ENCODE assay signal across 16 cellular contexts in the genomic region with DNA sequence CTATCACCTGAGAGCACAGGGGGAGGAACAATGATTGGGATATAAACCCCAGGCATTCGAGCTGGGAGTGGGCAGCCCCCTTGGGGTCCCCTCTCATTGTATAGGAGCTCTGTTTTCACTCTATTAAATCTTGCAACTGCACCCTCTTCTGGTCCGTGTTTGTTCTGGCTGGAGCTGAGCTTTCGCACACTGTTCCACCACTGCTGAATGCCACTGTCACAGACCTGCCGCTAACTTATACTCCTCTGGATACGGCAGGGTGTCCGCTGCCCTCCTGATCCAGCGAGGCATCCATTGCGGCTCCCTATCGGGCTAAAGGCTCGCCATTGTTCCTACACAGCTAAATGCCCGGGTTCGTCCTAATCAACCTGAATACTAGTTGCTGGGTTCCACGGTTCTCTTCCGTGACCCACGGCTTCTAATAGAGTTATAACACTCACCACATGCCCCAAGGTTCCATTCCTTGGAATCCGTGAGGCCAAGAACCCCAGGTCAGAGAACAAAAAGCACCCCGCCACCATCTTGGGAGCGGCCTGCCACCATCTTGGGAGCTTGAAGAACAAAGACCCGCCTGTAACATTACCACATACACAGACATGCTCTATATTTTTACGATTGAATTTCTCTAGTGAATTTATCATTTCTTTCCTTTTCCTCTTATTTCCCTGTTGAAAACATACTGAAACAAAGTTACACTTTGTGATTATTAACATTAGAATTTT. TPM values are rescaled to one million over a fixed set of nuclear protein-coding genes. Genes with fewer than 3 reads are reported as not detected.
DNase-seq lines count a peak whose midpoint lies in the region; ATAC-seq, FAIRE-seq and TF ChIP-seq lines count a peak whose summit lies in the region.
"Had no signal": no experiment of that assay in that cellular context is flagged by ENCODE, and none has a peak within 500 bp of the region (broad histone marks: within the 10 kb centered on the region; RNA-seq: fewer than 3 reads in every experiment).

No MANE protein-coding gene starts in this region.

- no peak overlapping the region for H3K27ac ChIP-seq in GM23338 (ENCODE audit: low read depth)
- H3K27ac ChIP-seq in OCI-LY7 (ENCODE audit: low read depth, low read length, poor library complexity, severe bottlenecking), result no peak overlapping the region
- H3K27ac ChIP-seq in H1 (ENCODE audit: low read depth, low read length), result no peak overlapping the region
- H3K27ac ChIP-seq in trophoblast cell (ENCODE audit: low read depth, low read length), result no peak overlapping the region
- H3K27ac ChIP-seq: A549, C4-2B had no signal

- H3K27ac Mint-ChIP-seq in GM23338, result peak overlapping the region; percentile 77; the same call in 1 of the 2 replicates

- H4K20me1 ChIP-seq in GM23338 (replicated peaks; ENCODE audit: insufficient read depth) (peaks cover 6% of the 10 kb centered on the region; the same call in 1 of the 2 replicates), OCI-LY7 (ENCODE audit: insufficient read depth, low read length) (no peaks in the 10 kb centered on the region), H1 (replicated peaks in 1 of 2; ENCODE audit: control insufficient read depth in 1 of 2, insufficient read depth in 2 of 2, low read length in 2 of 2) (no peaks in the 10 kb centered on the region)

- DNase-seq in GM23338 (ENCODE audit: low spot score), result peak; percentile 28
- no peak for DNase-seq in OCI-LY7 (ENCODE audit: low spot score)
- no peak for DNase-seq in H1 (ENCODE audit: low read depth in 1 of 2, low spot score in 2 of 2)
- DNase-seq in trophoblast cell, result no peak
- DNase-seq in activated T-cell treated with anti-CD3 and anti-CD28 coated beads, Interleukin-2, amount 50 U/mL, for 1 hour, result no peak
- no peak for DNase-seq in MG63
- DNase-seq: BE2C; CD4-positive, alpha-beta memory T cell; GOT3; HCEC 1CT had no signal

- no TSS peak for BruUV-seq in OCI-LY7 (replicated peaks; lab: Mats Ljungman, UMichigan)

- no peaks in the 10 kb centered on the region for H3K27me3 Mint-ChIP-seq in GM23338 (ENCODE audit: insufficient read depth, low read depth, poor library complexity)
- H3K27me3 Mint-ChIP-seq: CD4-positive, alpha-beta memory T cell had no signal

- no peaks in the 10 kb centered on the region for H3K4me1 ChIP-seq in GM23338 (ENCODE audit: insufficient read depth)
- H3K4me1 ChIP-seq in OCI-LY7 (ENCODE audit: insufficient read depth, low read length, poor library complexity, severe bottlenecking), result peaks cover 4% of the 10 kb centered on the region
- H3K4me1 ChIP-seq in H1 (replicated peaks in 1 of 4; ENCODE audit: control insufficient read depth in 3 of 4, insufficient read depth in 4 of 4, low read length in 3 of 4), result no peaks in the 10 kb centered on the region
- no peaks in the 10 kb centered on the region for H3K4me1 ChIP-seq in trophoblast cell (ENCODE audit: control insufficient read depth in 1 of 2, insufficient read depth in 2 of 2, low read length in 2 of 2)
- H3K4me1 ChIP-seq: A549, BE2C had no signal

- peak overlapping the region; percentile 62 for H4K12ac ChIP-seq in trophoblast cell (ENCODE audit: low read depth, low read length)

- H3K14ac ChIP-seq in H1 (ENCODE audit: insufficient read length), result no peak overlapping the region
- no peak overlapping the region for H3K14ac ChIP-seq in trophoblast cell (ENCODE audit: low read length)

- TF ChIP-seq CTCF in GM23338 (conservative IDR thresholded peaks at IDR 0.05; ENCODE audit: low read depth in 2 of 2) (peak; percentile 10 to 36; a peak in 2 of 4 replicates), OCI-LY7 (conservative IDR thresholded peaks at IDR 0.05; ENCODE audit: low read length) (0 out of 2 replicates have a peak, but pooled peaks have one; percentile 15), H1 (IDR thresholded peaks at IDR 0.05; ENCODE audit: control extremely low read depth in 1 of 3, insufficient read depth in 1 of 3, low read depth in 1 of 3, low read length in 3 of 3) (peak in 1 of 3 experiments; percentile 13; a peak in 1 of 4 replicates)

- H4K8ac ChIP-seq in H1 (ENCODE audit: extremely low read depth, insufficient read depth, low read length) (no peak overlapping the region), trophoblast cell (ENCODE audit: low read depth, low read length) (no peak overlapping the region)

- H2AK5ac ChIP-seq in H1 (ENCODE audit: low read depth, low read length) (no peak overlapping the region), trophoblast cell (ENCODE audit: low read length) (no peak overlapping the region)

- H2BK5ac ChIP-seq in H1 (ENCODE audit: low read depth, low read length), result no peak overlapping the region
- H2BK5ac ChIP-seq in trophoblast cell (ENCODE audit: low read depth, low read length, poor library complexity), result no peak overlapping the region

- TF ChIP-seq EP300 in H1 (IDR thresholded peaks at IDR 0.05; ENCODE audit: borderline replicate concordance in 1 of 2, low read depth in 2 of 2, low read length in 2 of 2), result no peak

- H4K5ac ChIP-seq in H1 (ENCODE audit: insufficient read length, low read depth, low read length), result no peak overlapping the region

- H2BK12ac ChIP-seq in H1 (ENCODE audit: low read depth, low read length), result no peak overlapping the region
- H2BK12ac ChIP-seq in trophoblast cell (ENCODE audit: low read length), result no peak overlapping the region

- H3K4me3 Mint-ChIP-seq in GM23338, result no peak overlapping the region
- H3K4me3 Mint-ChIP-seq: CD4-positive, alpha-beta memory T cell had no signal

- no peak overlapping the region for H2AFZ ChIP-seq in GM23338
- no peak overlapping the region for H2AFZ ChIP-seq in OCI-LY7 (ENCODE audit: low read length)
- no peak overlapping the region for H2AFZ ChIP-seq in H1 (ENCODE audit: low read length)
- H2AFZ ChIP-seq in trophoblast cell (ENCODE audit: insufficient read depth, low read length, poor library complexity), result no peak overlapping the region

- intact Hi-C loops in OCI-LY7 (cut with micrococcal nuclease; ENCODE audit: unreplicated experiment), result no loop called here

- POLR2A ChIA-PET in OCI-LY7 (lab: Charles Lee), result interaction anchor here (0.5 to 3.6 kb wide), 5 partner anchors 9 to 590 kb away, joined by 3 to 26 read pairs (median 5); partner anchors contain the start of gene ZWINT
- POLR2A ChIA-PET in H1 (lab: Charles Lee; ENCODE audit: partially characterized antibody), result interaction anchor here (3.0 kb wide), 1 partner anchor 10 kb away, joined by 13 read pairs; the partner anchor contains the start of gene ZWINT

- WGBS in H1 (ENCODE audit: extremely low coverage in 1 of 2, insufficient coverage in 1 of 2, insufficient read length in 1 of 2, insufficient replicate concordance in 2 of 2, low coverage in 1 of 2, low lambda C conversion rate in 2 of 2, missing lambda C conversion rate in 1 of 2), 2 experiments, result 96% methylated on average over 20 of the region's 20 CpGs; no CpG with 5 or more reads in 1 of the 2 experiments
- no CpG with 5 or more reads among the region's 20 CpGs for WGBS in trophoblast cell (ENCODE audit: extremely low coverage, insufficient coverage, insufficient read length)

- H3K4me3 ChIP-seq in GM23338 (no peak overlapping the region), OCI-LY7 (ENCODE audit: low read depth, low read length, poor library complexity, severe bottlenecking) (no peak overlapping the region), H1 (ENCODE audit: extremely low read depth in 1 of 4, insufficient read depth in 2 of 4, low read depth in 3 of 4, low read length in 4 of 4) (no peak overlapping the region), trophoblast cell (ENCODE audit: low read depth, low read length) (no peak overlapping the region), MG63 (no peak overlapping the region)
- H3K4me3 ChIP-seq: A549, GM12878 had no signal

- H3K18ac ChIP-seq in H1 (ENCODE audit: extremely low read depth, low read length) (no peak overlapping the region), trophoblast cell (ENCODE audit: low read length) (no peak overlapping the region)

- no peak for FAIRE-seq in H1 (lab: Jason Lieb, UNC)
- FAIRE-seq: A549, GM12878, GM18507 had no signal

- H3K23me2 ChIP-seq in H1 (ENCODE audit: low read depth, low read length), result no peaks in the 10 kb centered on the region

- CTCF ChIA-PET in OCI-LY7 (lab: Charles Lee; ENCODE audit: unreplicated experiment) (no interaction called here), H1 (lab: Charles Lee; ENCODE audit: partially characterized antibody) (interaction anchor here (0.9 to 2.3 kb wide), 4 partner anchors 9 to 37 kb away, joined by 3 to 5 read pairs (median 4); partner anchors contain the start of gene ZWINT)

- H3K9me3 Mint-ChIP-seq in GM23338, result no peaks in the 10 kb centered on the region
- H3K9me3 Mint-ChIP-seq: CD4-positive, alpha-beta memory T cell had no signal

- H4K91ac ChIP-seq in H1 (replicated peaks; ENCODE audit: insufficient read length, low read length), result no peak overlapping the region
- no peak overlapping the region for H4K91ac ChIP-seq in trophoblast cell (ENCODE audit: low read depth, low read length)

- H3K23ac ChIP-seq in H1 (ENCODE audit: insufficient read length), result no peak overlapping the region
- no peak overlapping the region for H3K23ac ChIP-seq in trophoblast cell (ENCODE audit: low read length)

- H3K9me3 ChIP-seq in OCI-LY7 (ENCODE audit: low read length) (no peaks in the 10 kb centered on the region), H1 (ENCODE audit: insufficient read depth in 2 of 2, low read depth in 1 of 2, low read length in 1 of 2) (no peaks in the 10 kb centered on the region), trophoblast cell (ENCODE audit: insufficient read depth, low read depth, low read length) (no peaks in the 10 kb centered on the region), MG63 (no peaks in the 10 kb centered on the region)
- H3K9me3 ChIP-seq: A549, BE2C had no signal

- no peak overlapping the region for H2BK15ac ChIP-seq in H1 (ENCODE audit: low read length)

- H3K4ac ChIP-seq in H1 (replicated peaks; ENCODE audit: insufficient read length, low read depth, low read length), result no peak overlapping the region
- no peak overlapping the region for H3K4ac ChIP-seq in trophoblast cell (ENCODE audit: low read depth, low read length)

- H2BK120ac ChIP-seq in H1 (replicated peaks; ENCODE audit: low read depth, low read length) (no peak overlapping the region), trophoblast cell (ENCODE audit: insufficient read depth, low read length, poor library complexity) (no peak overlapping the region)

- peak; percentile 74 for ATAC-seq in GM23338
- no peak for ATAC-seq in GM21528 (IDR thresholded peaks at IDR 0.05; ENCODE audit: low FRiP score, unreplicated experiment)
- no peak for ATAC-seq in GM19351 (IDR thresholded peaks at IDR 0.05; ENCODE audit: unreplicated experiment)
- ATAC-seq: A549, GM12878 had no signal

- TF ChIP-seq RAD21 in H1 (IDR thresholded peaks at IDR 0.05 in 1 of 2, conservative IDR thresholded peaks at IDR 0.05 in 1 of 2; ENCODE audit: low read depth in 2 of 2, low read length in 2 of 2), result 0 out of 4 replicates have a peak, but pooled peaks have one; percentile 6 to 8

- H3K36me3 Mint-ChIP-seq in GM23338 (ENCODE audit: low read depth), result peaks cover 18% of the 10 kb centered on the region; the same call in 2 of the 3 replicates
- H3K36me3 Mint-ChIP-seq: CD4-positive, alpha-beta memory T cell had no signal

- H3K9me2 ChIP-seq in GM23338 (ENCODE audit: insufficient read depth), result no peaks in the 10 kb centered on the region
- H3K9me2 ChIP-seq in OCI-LY7 (ENCODE audit: insufficient read depth, low read length), result no peaks in the 10 kb centered on the region; the same call in 1 of the 2 replicates

- H3K36me3 ChIP-seq in GM23338 (ENCODE audit: insufficient read depth) (peaks cover 7% of the 10 kb centered on the region; the same call in 1 of the 2 replicates), OCI-LY7 (ENCODE audit: insufficient read depth, low read length) (peaks cover 43% of the 10 kb centered on the region), H1 (ENCODE audit: control insufficient read depth in 2 of 4, insufficient read depth in 4 of 4, low read length in 3 of 4) (peaks cover 0 to 18% (median 0%) of the 10 kb centered on the region in 4 experiments; a peak in 2 of 8 replicates), trophoblast cell (ENCODE audit: control insufficient read depth in 1 of 2, insufficient read depth in 2 of 2, low read length in 2 of 2) (peaks cover 0 to 2% of the 10 kb centered on the region in 2 experiments), MG63 (peaks cover 5% of the 10 kb centered on the region; the same call in 1 of the 2 replicates)
- H3K36me3 ChIP-seq: BE2C had no signal

- H2BK20ac ChIP-seq in H1 (ENCODE audit: low read length), result no peak overlapping the region

- no peak overlapping the region for H3K56ac ChIP-seq in H1 (replicated peaks; ENCODE audit: insufficient read length, low read depth, low read length)

- H3K27me3 ChIP-seq in GM23338 (ENCODE audit: insufficient read depth) (no peaks in the 10 kb centered on the region), H1 (replicated peaks in 1 of 4; ENCODE audit: control insufficient read depth in 3 of 4, extremely low read depth in 1 of 4, insufficient read depth in 3 of 4, low read length in 3 of 4) (no peaks in the 10 kb centered on the region), trophoblast cell (ENCODE audit: insufficient read depth, low read length) (no peaks in the 10 kb centered on the region), MG63 (no peaks in the 10 kb centered on the region)
- H3K27me3 ChIP-seq: BE2C had no signal

- no peaks in the 10 kb centered on the region for H3K4me1 Mint-ChIP-seq in GM23338

- H3K9ac ChIP-seq in H1 (replicated peaks in 1 of 4; ENCODE audit: extremely low read depth in 1 of 4, low read depth in 3 of 4, low read length in 3 of 4) (no peak overlapping the region), trophoblast cell (ENCODE audit: low read length) (no peak overlapping the region)

- H3K79me2 ChIP-seq in GM23338 (replicated peaks; ENCODE audit: insufficient read depth), result peaks cover 6% of the 10 kb centered on the region; the same call in 1 of the 2 replicates
- peaks cover 16% of the 10 kb centered on the region; the same call in 1 of the 2 replicates for H3K79me2 ChIP-seq in OCI-LY7 (ENCODE audit: insufficient read depth, low read depth, low read length)
- H3K79me2 ChIP-seq in H1 (ENCODE audit: control insufficient read depth in 1 of 2, insufficient read depth in 2 of 2, low read length in 2 of 2), result no peaks in the 10 kb centered on the region
- H3K79me2 ChIP-seq in trophoblast cell (ENCODE audit: control insufficient read depth, insufficient read depth, low read length, poor library complexity), result no peaks in the 10 kb centered on the region

- H3K4me2 ChIP-seq in GM23338, result no peak overlapping the region
- no peak overlapping the region for H3K4me2 ChIP-seq in OCI-LY7 (ENCODE audit: low read length)
- H3K4me2 ChIP-seq in H1 (ENCODE audit: insufficient read depth in 1 of 2, low read depth in 2 of 2, low read length in 2 of 2), result no peak overlapping the region
- no peak overlapping the region for H3K4me2 ChIP-seq in trophoblast cell (ENCODE audit: low read length)
- H3K4me2 ChIP-seq: A549 had no signal

- H3K79me1 ChIP-seq in H1 (ENCODE audit: low read depth, low read length) (no peaks in the 10 kb centered on the region), trophoblast cell (ENCODE audit: low read length) (no peaks in the 10 kb centered on the region)

- TF ChIP-seq POLR2A in H1 (IDR thresholded peaks at IDR 0.05; ENCODE audit: control extremely low read depth in 1 of 2, low read depth in 2 of 2, low read length in 2 of 2), result no peak

- H3F3A ChIP-seq in GM23338 (replicated peaks; ENCODE audit: low read depth), result no peaks in the 10 kb centered on the region

RNA-seq across cellular contexts. Expression of gene ZWINT, which starts 9.0 kb away (rescaled TPM):
- total RNA-seq in GM23338 (2014; rRNA removed; shearing (Covaris generic)), result 81.1 and 83.7 TPM in 2 replicates
- 101 and 109 TPM in 2 replicates for polyA plus RNA-seq in GM23338 (2016; fragmentation: Nextera tagmentation; extraction: Ambion mirVana)
- total RNA-seq in OCI-LY7 (2014; rRNA removed; shearing (Covaris generic)), result 220 and 230 TPM in 2 replicates
- 108 and 115 TPM in 2 replicates for total RNA-seq in OCI-LY7 (2022)
- 71.2 and 73.4 TPM in 2 replicates for total RNA-seq in H1 (2021; fragmentation: NEBNext Ultra II Directional; extraction: Animal tissue kit (Norgen Biotek cat#: 25700))
- 44.4 and 52.1 TPM in 2 replicates for polyA plus RNA-seq in H1 (2011; rRNA removed)
- 77.0 TPM for polyA plus RNA-seq in H1 (2011; cell fraction: cytosol; rRNA removed)
- 72.6 TPM for polyA plus RNA-seq in H1 (2011; cell fraction: nucleus; rRNA removed)
- polyA plus RNA-seq in H1 (2012, experiment 1 of 2), result 77.9 to 94.5 TPM (median 84.7 TPM) in 4 replicates
- 25.5 TPM for polyA plus RNA-seq in H1 (2012, experiment 2 of 2)
- 49.6 TPM for polyA plus RNA-seq in H1 (2013, experiment 1 of 2)
- 48.6 TPM for polyA plus RNA-seq in H1 (2013, experiment 2 of 2)
- polyA minus RNA-seq in H1 (2011; rRNA and poly(A)+ RNA removed), result 54.7 and 58.7 TPM in 2 replicates
- polyA minus RNA-seq in H1 (2011; cell fraction: cytosol; rRNA and poly(A)+ RNA removed), result 32.7 TPM
- 53.4 TPM for polyA minus RNA-seq in H1 (2011; cell fraction: nucleus; rRNA and poly(A)+ RNA removed)
- polyA plus RNA-seq in trophoblast cell (2013), result 38.0 and 39.0 TPM in 2 replicates
- 48.0 and 78.9 TPM in 2 replicates for total RNA-seq in MG63 (2014; rRNA removed; shearing (Covaris generic); ENCODE audit: low replicate concordance)
